Comparison of ENCODE assay signal across 19 cellular contexts in the genomic region with DNA sequence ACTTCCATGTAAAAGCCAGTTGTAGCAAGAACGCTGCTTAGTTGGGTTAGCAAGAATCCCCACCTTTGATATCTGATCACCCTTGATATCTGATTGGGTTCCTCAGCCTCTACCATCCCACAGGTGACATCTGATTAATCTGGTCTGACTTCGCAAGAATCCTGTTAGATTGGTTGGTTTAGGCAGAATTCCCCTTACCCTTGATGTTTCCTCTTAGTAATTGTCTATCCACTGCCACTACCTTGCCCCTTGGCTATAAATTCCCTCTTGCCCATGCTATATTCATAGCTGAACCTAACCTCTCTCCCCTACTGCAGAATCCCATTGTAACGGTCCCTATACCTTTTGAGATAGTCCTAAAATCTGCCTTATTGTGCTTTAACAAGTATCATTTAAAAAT.
"Had no signal": no experiment of that assay in that cellular context is flagged by ENCODE, and none has a peak within 500 bp of the region (broad histone marks: within the 10 kb centered on the region; RNA-seq: fewer than 3 reads in every experiment).

No MANE protein-coding gene starts in this region.

- H3K9me3 Mint-ChIP-seq: mesothelial cell of epicardium, natural killer cell, neural progenitor cell had no signal

- H3K27me3 Mint-ChIP-seq: progenitor cell of endocrine pancreas had no signal

- H3K27ac ChIP-seq: colonic mucosa, heart left ventricle, neural progenitor cell, pancreas, suprapubic skin, tibial artery had no signal

- H3K36me3 ChIP-seq: colonic mucosa, pancreas, suprapubic skin had no signal

- H3K9me3 ChIP-seq: colonic mucosa, heart left ventricle, pancreas, suprapubic skin, tibial artery had no signal

- H3K4me1 ChIP-seq: colonic mucosa, pancreas had no signal

- H3K4me3 Mint-ChIP-seq: mesothelial cell of epicardium, natural killer cell, neural progenitor cell had no signal

- H3K27ac Mint-ChIP-seq: mesothelial cell of epicardium, natural killer cell, neural progenitor cell, progenitor cell of endocrine pancreas had no signal

- H3K27me3 ChIP-seq: colonic mucosa, heart left ventricle, neural progenitor cell, pancreas, suprapubic skin, tibial artery had no signal

- ATAC-seq: heart left ventricle, left lobe of liver, natural killer cell, pancreas, right cardiac atrium had no signal

- H3K4me3 ChIP-seq: colonic mucosa, heart left ventricle, neural progenitor cell, pancreas, suprapubic skin, tibial artery had no signal

- FAIRE-seq: frontal cortex, pancreas, small intestine had no signal

- H2AFZ ChIP-seq: neural progenitor cell had no signal

- H3K9ac ChIP-seq: neural progenitor cell had no signal

- DNase-seq: colonic mucosa; dermis blood vessel endothelial cell; heart left ventricle; hippocampal formation; kidney glomerular epithelial cell; natural killer cell; occipital lobe; pancreas; right cardiac atrium; small intestine; stimulated activated CD4-positive, alpha-beta T cell treated with anti-CD3 and anti-CD28 coated beads, Interleukin-12 subunit alpha, Interleukin-12 subunit beta, amount 100 ng/mL, for 4 hours; stimulated activated naive CD4-positive, alpha-beta T cell treated with Interleukin-2 at 50 U/mL for 16 hours; tibial artery had no signal

- H3K4me2 ChIP-seq: neural progenitor cell had no signal

- H3K36me3 Mint-ChIP-seq: mesothelial cell of epicardium, natural killer cell had no signal
